ENCODE assay signal across 16 cellular contexts in genomic region chr3:49387721-49388120, GRCh38. TPM values are rescaled to one million over a fixed set of nuclear protein-coding genes. Genes with fewer than 3 reads are reported as not detected.
A peak's percentile ranks its signal among the peaks of the same experiment; 100 is the strongest.
DNase-seq lines count a peak whose midpoint lies in the region; ATAC-seq and TF ChIP-seq lines count a peak whose summit lies in the region.
"Had no signal": no experiment of that assay in that cellular context is flagged by ENCODE, and none has a peak within 500 bp of the region (broad histone marks: within the 10 kb centered on the region; RNA-seq: fewer than 3 reads in every experiment).

No MANE protein-coding gene starts in this region.

- H3K9me3 Mint-ChIP-seq in activated CD8-positive, alpha-beta T cell treated with anti-CD3 and anti-CD28 coated beads, Interleukin-2, amount 10 ng/mL, durations not matched to agents 7 days and 5 days (ENCODE audit: insufficient read depth), result no peaks in the 10 kb centered on the region
- H3K9me3 Mint-ChIP-seq in memory B cell, result no peaks in the 10 kb centered on the region

- H3K27ac Mint-ChIP-seq in activated CD8-positive, alpha-beta T cell treated with anti-CD3 and anti-CD28 coated beads, Interleukin-2, amount 10 ng/mL, durations not matched to agents 7 days and 5 days, result peak overlapping the region; percentile 8
- H3K27ac Mint-ChIP-seq in memory B cell, result peak overlapping the region; percentile 58

- peaks cover 6% of the 10 kb centered on the region for H3K4me1 ChIP-seq in cardiac muscle cell (ENCODE audit: low read depth)
- H3K4me1 ChIP-seq: parathyroid adenoma had no signal

- ATAC-seq in left cardiac atrium, result no peak
- ATAC-seq in activated CD8-positive, alpha-beta T cell treated with anti-CD3 and anti-CD28 coated beads, Interleukin-2, amount 10 ng/mL, durations not matched to agents 7 days and 5 days, result no peak
- no peak for ATAC-seq in memory B cell (ENCODE audit: low read depth)
- ATAC-seq in left lobe of liver, result no peak
- ATAC-seq in HG02840 (IDR thresholded peaks at IDR 0.05; ENCODE audit: low FRiP score, unreplicated experiment), result no peak

- intact Hi-C loops in left cardiac atrium (cut with DNase I), result no loop called here

- CTCF ChIA-PET in activated CD8-positive, alpha-beta T cell treated with anti-CD3 and anti-CD28 coated beads, Interleukin-2, amount 10 ng/mL, durations not matched to agents 7 days and 5 days (lab: Charles Lee), result no interaction called here

- no peak for DNase-seq in cardiac muscle cell (ENCODE audit: low read depth in 1 of 2, low spot score in 1 of 2)
- no peak for DNase-seq in left cardiac atrium
- no peak for DNase-seq in activated CD8-positive, alpha-beta T cell treated with anti-CD3 and anti-CD28 coated beads, Interleukin-2, amount 10 ng/mL, durations not matched to agents 7 days and 5 days
- no peak for DNase-seq in memory B cell (ENCODE audit: low spot score in 2 of 2)
- DNase-seq in left lobe of liver (ENCODE audit: low spot score), result no peak
- no peak for DNase-seq in SHP77 treated with DMSO at 0.1 percent for 48 hours (lab: John Stamatoyannopoulos, UW)
- DNase-seq in stimulated activated CD4-positive, alpha-beta T cell treated with anti-CD3 and anti-CD28 coated beads, Interleukin-2, amount 100 ng/mL, for 24 hours, result no peak
- DNase-seq: activated CD8-positive, alpha-beta memory T cell treated with anti-CD3 and anti-CD28 coated beads, Interleukin-2, amount 50 U/mL, for 48 hours; DMS79 treated with DMSO at 0.1 percent for 48 hours; gastrocnemius medialis; NCI-H2227 treated with DMSO at 0.1 percent for 48 hours; NK-92 treated with Interleukin-12 subunit alpha and Interleukin-12 subunit beta, amount 100 ng/mL, for 24 hours; thyroid gland had no signal

- H3K27me3 ChIP-seq in cardiac muscle cell, result no peaks in the 10 kb centered on the region
- H3K27me3 ChIP-seq: gastrocnemius medialis, thyroid gland had no signal

- H3K36me3 ChIP-seq in cardiac muscle cell, result no peaks in the 10 kb centered on the region
- H3K36me3 ChIP-seq: gastrocnemius medialis, thyroid gland had no signal

- peak overlapping the region; percentile 79 for H3K27ac ChIP-seq in cardiac muscle cell
- H3K27ac ChIP-seq: parathyroid adenoma, thyroid gland had no signal

- H3K4me1 Mint-ChIP-seq in activated CD8-positive, alpha-beta T cell treated with anti-CD3 and anti-CD28 coated beads, Interleukin-2, amount 10 ng/mL, durations not matched to agents 7 days and 5 days (ENCODE audit: low read depth), result peaks cover 27% of the 10 kb centered on the region
- H3K4me1 Mint-ChIP-seq in memory B cell, result peaks cover 42% of the 10 kb centered on the region

- H3K36me3 Mint-ChIP-seq in activated CD8-positive, alpha-beta T cell treated with anti-CD3 and anti-CD28 coated beads, Interleukin-2, amount 10 ng/mL, durations not matched to agents 7 days and 5 days (ENCODE audit: low read depth), result peaks cover 22% of the 10 kb centered on the region
- peaks cover 10% of the 10 kb centered on the region for H3K36me3 Mint-ChIP-seq in memory B cell

- TF ChIP-seq CTCF in cardiac muscle cell (IDR thresholded peaks at IDR 0.05; ENCODE audit: low read depth, low read length), result no peak

- H3K9me3 ChIP-seq in cardiac muscle cell (ENCODE audit: low read depth), result no peaks in the 10 kb centered on the region
- H3K9me3 ChIP-seq: gastrocnemius medialis, thyroid gland had no signal

- POLR2A ChIA-PET in activated CD8-positive, alpha-beta T cell treated with anti-CD3 and anti-CD28 coated beads, Interleukin-2, amount 10 ng/mL, durations not matched to agents 7 days and 5 days (lab: Charles Lee), result no interaction called here

- H3K4me3 Mint-ChIP-seq in activated CD8-positive, alpha-beta T cell treated with anti-CD3 and anti-CD28 coated beads, Interleukin-2, amount 10 ng/mL, durations not matched to agents 7 days and 5 days, result no peak overlapping the region
- no peak overlapping the region for H3K4me3 Mint-ChIP-seq in memory B cell
- H3K4me3 Mint-ChIP-seq: B cell had no signal

- H3K4me3 ChIP-seq in cardiac muscle cell, result no peak overlapping the region
- H3K4me3 ChIP-seq: gastrocnemius medialis, thyroid gland had no signal

- H3K27me3 Mint-ChIP-seq in activated CD8-positive, alpha-beta T cell treated with anti-CD3 and anti-CD28 coated beads, Interleukin-2, amount 10 ng/mL, durations not matched to agents 7 days and 5 days (ENCODE audit: low read depth), result no peaks in the 10 kb centered on the region
- H3K27me3 Mint-ChIP-seq in memory B cell, result no peaks in the 10 kb centered on the region
- H3K27me3 Mint-ChIP-seq: B cell had no signal

RNA-seq across cellular contexts. Expression of gene RHOA, which starts 24.1 kb away (rescaled TPM):
- total RNA-seq in cardiac muscle cell (461 and 522 TPM in 2 replicates), left cardiac atrium (100 to 1,000 TPM; 311 to 334 TPM), left lobe of liver (155 TPM)
- 356 and 359 TPM in 2 replicates for polyA plus RNA-seq in cardiac muscle cell
- 100 to 1,000 TPM; 518 to 520 TPM for total RNA-seq in activated CD8-positive, alpha-beta T cell treated with anti-CD3 and anti-CD28 coated beads, Interleukin-2, amount 10 ng/mL, durations not matched to agents 7 days and 5 days

RNA-seq across cellular contexts. Expression of gene TCTA, which starts 24.5 kb away (rescaled TPM):
- total RNA-seq in cardiac muscle cell (12.1 and 26.7 TPM in 2 replicates), left cardiac atrium (10 to 100 TPM; 15.2 to 19.1 TPM), left lobe of liver (23.4 TPM)
- 16.8 and 30.6 TPM in 2 replicates for polyA plus RNA-seq in cardiac muscle cell
- total RNA-seq in activated CD8-positive, alpha-beta T cell treated with anti-CD3 and anti-CD28 coated beads, Interleukin-2, amount 10 ng/mL, durations not matched to agents 7 days and 5 days, result 10 to 100 TPM; 19.6 to 25.2 TPM

RNA-seq across cellular contexts. Expression of gene GPX1, which starts 29.6 kb away (rescaled TPM):
- total RNA-seq in cardiac muscle cell (328 and 360 TPM in 2 replicates), left cardiac atrium (100 to 1,000 TPM; 230 to 235 TPM), left lobe of liver (272 TPM)
- 371 and 429 TPM in 2 replicates for polyA plus RNA-seq in cardiac muscle cell
- total RNA-seq in activated CD8-positive, alpha-beta T cell treated with anti-CD3 and anti-CD28 coated beads, Interleukin-2, amount 10 ng/mL, durations not matched to agents 7 days and 5 days, result 100 to 1,000 TPM; 115 to 119 TPM

RNA-seq across cellular contexts. Expression of gene AMT, which starts 34.6 kb away (rescaled TPM):
- total RNA-seq in cardiac muscle cell (37.3 and 67.2 TPM in 2 replicates), left cardiac atrium (10 to 100 TPM; 13.9 to 14.9 TPM), left lobe of liver (46.8 TPM)
- 105 and 138 TPM in 2 replicates for polyA plus RNA-seq in cardiac muscle cell
- total RNA-seq in activated CD8-positive, alpha-beta T cell treated with anti-CD3 and anti-CD28 coated beads, Interleukin-2, amount 10 ng/mL, durations not matched to agents 7 days and 5 days, result 1 to 10 TPM; 3.8 to 4.7 TPM

RNA-seq across cellular contexts. Expression of gene NICN1, which starts 41.4 kb away (rescaled TPM):
- total RNA-seq in cardiac muscle cell, result 6.2 and 21.1 TPM in 2 replicates
- polyA plus RNA-seq in cardiac muscle cell, result 30.4 and 37.7 TPM in 2 replicates
- 10 to 100 TPM; 12.0 to 17.2 TPM for total RNA-seq in left cardiac atrium
- 10 to 100 TPM; 23.2 to 25.7 TPM for total RNA-seq in activated CD8-positive, alpha-beta T cell treated with anti-CD3 and anti-CD28 coated beads, Interleukin-2, amount 10 ng/mL, durations not matched to agents 7 days and 5 days
- 9.1 TPM for total RNA-seq in left lobe of liver
